Comparison of ENCODE assay signal across 13 cellular contexts in genomic region chr12:31004666-31005065, GRCh38.
DNase-seq lines count a peak whose midpoint lies in the region; ATAC-seq and TF ChIP-seq lines count a peak whose summit lies in the region.
"Had no signal": no experiment of that assay in that cellular context is flagged by ENCODE, and none has a peak within 500 bp of the region (broad histone marks: within the 10 kb centered on the region; RNA-seq: fewer than 3 reads in every experiment).

No MANE protein-coding gene starts in this region.

- H3K9me3 ChIP-seq in right cardiac atrium (ENCODE audit: control insufficient read depth, low read length) (no peaks in the 10 kb centered on the region), PC-3 (ENCODE audit: low read length) (no peaks in the 10 kb centered on the region), upper lobe of right lung (no peaks in the 10 kb centered on the region)

- no peaks in the 10 kb centered on the region for H3K27me3 ChIP-seq in right cardiac atrium (ENCODE audit: control insufficient read depth, insufficient read depth)
- H3K27me3 ChIP-seq in PC-3 (ENCODE audit: low read length) = no peaks in the 10 kb centered on the region
- no peaks in the 10 kb centered on the region for H3K27me3 ChIP-seq in upper lobe of right lung

- intact Hi-C loops in cardiac septum (cut with DNase I) (no loop called here), right cardiac atrium (cut with DNase I) (no loop called here), PC-3 (cut with micrococcal nuclease) (no loop called here), upper lobe of right lung (cut with DNase I) (no loop called here)

- no peaks in the 10 kb centered on the region for H4K20me1 ChIP-seq in PC-3 (ENCODE audit: low read length)

- 92% methylated on average over 5 of the region's 5 CpGs for WGBS in right cardiac atrium

- H3F3A ChIP-seq in PC-3 (ENCODE audit: low read length, unreplicated experiment) = no peaks in the 10 kb centered on the region

- H3K4me1 ChIP-seq in right cardiac atrium (ENCODE audit: control insufficient read depth, insufficient read depth, low read length) = no peaks in the 10 kb centered on the region
- H3K4me1 ChIP-seq in PC-3 (ENCODE audit: insufficient read depth, low read length) = peaks cover 62% of the 10 kb centered on the region
- H3K4me1 ChIP-seq in upper lobe of right lung = no peaks in the 10 kb centered on the region

- H3K4me3 ChIP-seq in right cardiac atrium (ENCODE audit: low read length) (no peak overlapping the region), PC-3 (ENCODE audit: low read length) (no peak overlapping the region), upper lobe of right lung (no peak overlapping the region)

- BruUV-seq in PC-3 (replicated peaks; lab: Mats Ljungman, UMichigan) = no TSS peak

- H3K9ac ChIP-seq in PC-3 (ENCODE audit: low read length) = peak overlapping the region; percentile 61; the same call in 1 of the 2 replicates

- H3K27ac ChIP-seq in right cardiac atrium (ENCODE audit: low read length) (no peak overlapping the region), PC-3 (ENCODE audit: low read length) (peak overlapping the region; percentile 98), upper lobe of right lung (no peak overlapping the region), caudate nucleus (ENCODE audit: low read depth, low read length) (no peak overlapping the region)

- CTCF ChIA-PET in PC-3 (lab: Charles Lee) = no interaction called here

- ATAC-seq in right cardiac atrium (no peak), PC-3 (no peak), upper lobe of right lung (no peak), HG03280 (IDR thresholded peaks at IDR 0.05; ENCODE audit: unreplicated experiment) (no peak)
- ATAC-seq in stimulated activated naive CD8-positive, alpha-beta T cell treated with anti-CD3 and anti-CD28 coated beads, Interleukin-15, Interleukin-2, amounts not matched to agents 100 U/mL and 50 U/mL, for 24 hours = no peak

- DNase-seq in cardiac septum (ENCODE audit: low spot score) (peak; percentile 66), right cardiac atrium (no peak), PC-3 (no peak), mesenteric fat pad (ENCODE audit: low spot score) (peak; percentile 69), upper lobe of right lung (peak; percentile 55), caudate nucleus (lab: John Stamatoyannopoulos, UW) (no peak)
- DNase-seq in stimulated activated naive CD8-positive, alpha-beta T cell treated with anti-CD3 and anti-CD28 coated beads, Interleukin-15, Interleukin-2, amounts not matched to agents 100 U/mL and 50 U/mL, for 24 hours = no peak
- DNase-seq: CD4-positive, CD25-positive, alpha-beta regulatory T cell; DMS79; NCI-H146; NCI-H2081 treated with DMSO at 0.1 percent for 48 hours; NCI-H526 treated with DMSO at 0.1 percent for 48 hours had no signal

- no peak overlapping the region for H2AFZ ChIP-seq in PC-3 (ENCODE audit: low read length)

- H3K79me2 ChIP-seq in PC-3 (ENCODE audit: low read length) = peaks cover 16% of the 10 kb centered on the region

- POLR2A ChIA-PET in PC-3 (lab: Charles Lee; ENCODE audit: unreplicated experiment) = no interaction called here

- TF ChIP-seq CTCF in PC-3 (conservative IDR thresholded peaks at IDR 0.05; ENCODE audit: low read depth, low read length) = no peak
- no peak for TF ChIP-seq CTCF in upper lobe of right lung (IDR thresholded peaks at IDR 0.05)

- H3K4me2 ChIP-seq in PC-3 (ENCODE audit: low read length) = peak overlapping the region; percentile 11

- no peaks in the 10 kb centered on the region for H3K36me3 ChIP-seq in PC-3 (ENCODE audit: low read depth, low read length)
- no peaks in the 10 kb centered on the region for H3K36me3 ChIP-seq in upper lobe of right lung

- no peaks in the 10 kb centered on the region for H3K9me2 ChIP-seq in PC-3 (replicated peaks; ENCODE audit: low read length)

Comparison
In these comparisons a context has a peak if more than half of its experiments do, and no peak if none do; other contexts are left out.
1. DNase-seq: peak in cardiac septum (single experiment), mesenteric fat pad (single experiment) and upper lobe of right lung (single experiment); none in right cardiac atrium (0 of 3), PC-3 (single experiment), stimulated activated naive CD8-positive, alpha-beta T cell treated with anti-CD3 and anti-CD28 coated beads, Interleukin-15, Interleukin-2, amounts not matched to agents 100 U/mL and 50 U/mL, for 24 hours (single experiment) and caudate nucleus (0 of 61).